ENCODE assay signal across 1 cellular context in the genomic region with DNA sequence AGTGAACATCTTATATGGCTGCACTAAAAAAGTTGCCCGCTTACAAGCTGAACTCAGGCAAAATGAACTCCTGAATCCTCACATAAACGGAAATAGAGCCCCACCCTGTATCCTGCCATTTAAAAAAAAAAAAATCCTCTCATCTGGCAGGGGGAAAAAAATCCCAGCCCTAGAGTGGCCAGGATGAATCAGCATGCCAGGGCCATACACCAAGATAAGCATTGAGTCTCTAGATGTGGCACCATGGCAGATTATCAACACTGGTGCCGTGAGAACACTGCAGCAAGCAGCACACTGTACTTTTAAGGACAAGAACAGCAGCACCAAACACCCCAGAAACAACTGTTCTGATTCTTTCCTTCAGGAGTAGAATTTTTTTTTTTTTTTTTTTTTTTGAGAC.
TF ChIP-seq lines count a peak whose summit lies in the region.

No MANE protein-coding gene starts in this region.

TF ChIP-seq in GM23338, 12 proteins besides CTCF, POLR2A, EP300 and RAD21 (continued from another document):
- TF ChIP-seq, protein P1, sequence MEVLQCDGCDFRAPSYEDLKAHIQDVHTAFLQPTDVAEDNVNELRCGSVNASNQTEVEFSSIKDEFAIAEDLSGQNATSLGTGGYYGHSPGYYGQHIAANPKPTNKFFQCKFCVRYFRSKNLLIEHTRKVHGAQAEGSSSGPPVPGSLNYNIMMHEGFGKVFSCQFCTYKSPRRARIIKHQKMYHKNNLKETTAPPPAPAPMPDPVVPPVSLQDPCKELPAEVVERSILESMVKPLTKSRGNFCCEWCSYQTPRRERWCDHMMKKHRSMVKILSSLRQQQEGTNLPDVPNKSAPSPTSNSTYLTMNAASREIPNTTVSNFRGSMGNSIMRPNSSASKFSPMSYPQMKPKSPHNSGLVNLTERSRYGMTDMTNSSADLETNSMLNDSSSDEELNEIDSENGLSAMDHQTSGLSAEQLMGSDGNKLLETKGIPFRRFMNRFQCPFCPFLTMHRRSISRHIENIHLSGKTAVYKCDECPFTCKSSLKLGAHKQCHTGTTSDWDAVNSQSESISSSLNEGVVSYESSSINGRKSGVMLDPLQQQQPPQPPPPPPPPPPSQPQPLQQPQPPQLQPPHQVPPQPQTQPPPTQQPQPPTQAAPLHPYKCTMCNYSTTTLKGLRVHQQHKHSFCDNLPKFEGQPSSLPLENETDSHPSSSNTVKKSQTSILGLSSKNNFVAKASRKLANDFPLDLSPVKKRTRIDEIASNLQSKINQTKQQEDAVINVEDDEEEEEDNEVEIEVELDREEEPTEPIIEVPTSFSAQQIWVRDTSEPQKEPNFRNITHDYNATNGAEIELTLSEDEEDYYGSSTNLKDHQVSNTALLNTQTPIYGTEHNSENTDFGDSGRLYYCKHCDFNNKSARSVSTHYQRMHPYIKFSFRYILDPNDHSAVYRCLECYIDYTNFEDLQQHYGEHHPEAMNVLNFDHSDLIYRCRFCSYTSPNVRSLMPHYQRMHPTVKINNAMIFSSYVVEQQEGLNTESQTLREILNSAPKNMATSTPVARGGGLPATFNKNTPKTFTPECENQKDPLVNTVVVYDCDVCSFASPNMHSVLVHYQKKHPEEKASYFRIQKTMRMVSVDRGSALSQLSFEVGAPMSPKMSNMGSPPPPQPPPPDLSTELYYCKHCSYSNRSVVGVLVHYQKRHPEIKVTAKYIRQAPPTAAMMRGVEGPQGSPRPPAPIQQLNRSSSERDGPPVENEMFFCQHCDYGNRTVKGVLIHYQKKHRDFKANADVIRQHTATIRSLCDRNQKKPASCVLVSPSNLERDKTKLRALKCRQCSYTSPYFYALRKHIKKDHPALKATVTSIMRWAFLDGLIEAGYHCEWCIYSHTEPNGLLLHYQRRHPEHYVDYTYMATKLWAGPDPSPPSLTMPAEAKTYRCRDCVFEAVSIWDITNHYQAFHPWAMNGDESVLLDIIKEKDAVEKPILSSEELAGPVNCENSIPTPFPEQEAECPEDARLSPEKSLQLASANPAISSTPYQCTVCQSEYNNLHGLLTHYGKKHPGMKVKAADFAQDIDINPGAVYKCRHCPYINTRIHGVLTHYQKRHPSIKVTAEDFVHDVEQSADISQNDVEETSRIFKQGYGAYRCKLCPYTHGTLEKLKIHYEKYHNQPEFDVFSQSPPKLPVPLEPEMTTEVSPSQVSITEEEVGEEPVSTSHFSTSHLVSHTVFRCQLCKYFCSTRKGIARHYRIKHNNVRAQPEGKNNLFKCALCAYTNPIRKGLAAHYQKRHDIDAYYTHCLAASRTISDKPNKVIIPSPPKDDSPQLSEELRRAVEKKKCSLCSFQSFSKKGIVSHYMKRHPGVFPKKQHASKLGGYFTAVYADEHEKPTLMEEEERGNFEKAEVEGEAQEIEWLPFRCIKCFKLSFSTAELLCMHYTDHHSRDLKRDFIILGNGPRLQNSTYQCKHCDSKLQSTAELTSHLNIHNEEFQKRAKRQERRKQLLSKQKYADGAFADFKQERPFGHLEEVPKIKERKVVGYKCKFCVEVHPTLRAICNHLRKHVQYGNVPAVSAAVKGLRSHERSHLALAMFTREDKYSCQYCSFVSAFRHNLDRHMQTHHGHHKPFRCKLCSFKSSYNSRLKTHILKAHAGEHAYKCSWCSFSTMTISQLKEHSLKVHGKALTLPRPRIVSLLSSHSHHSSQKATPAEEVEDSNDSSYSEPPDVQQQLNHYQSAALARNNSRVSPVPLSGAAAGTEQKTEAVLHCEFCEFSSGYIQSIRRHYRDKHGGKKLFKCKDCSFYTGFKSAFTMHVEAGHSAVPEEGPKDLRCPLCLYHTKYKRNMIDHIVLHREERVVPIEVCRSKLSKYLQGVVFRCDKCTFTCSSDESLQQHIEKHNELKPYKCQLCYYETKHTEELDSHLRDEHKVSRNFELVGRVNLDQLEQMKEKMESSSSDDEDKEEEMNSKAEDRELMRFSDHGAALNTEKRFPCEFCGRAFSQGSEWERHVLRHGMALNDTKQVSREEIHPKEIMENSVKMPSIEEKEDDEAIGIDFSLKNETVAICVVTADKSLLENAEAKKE (CRISPR knock-in tag; IDR thresholded peaks at IDR 0.05): no peak
- TF ChIP-seq ZNF331 (CRISPR knock-in tag; IDR thresholded peaks at IDR 0.05; ENCODE audit: low read depth) (no peak), ZNF114 (CRISPR knock-in tag; IDR thresholded peaks at IDR 0.05) (no peak), JUNB (IDR thresholded peaks at IDR 0.05; ENCODE audit: unreplicated experiment) (no peak), STAT1 (IDR thresholded peaks at IDR 0.05; ENCODE audit: unreplicated experiment) (no peak), CREB1 (CRISPR knock-in tag; IDR thresholded peaks at IDR 0.05; ENCODE audit: low read depth) (no peak)
- TF ChIP-seq, protein P2, sequence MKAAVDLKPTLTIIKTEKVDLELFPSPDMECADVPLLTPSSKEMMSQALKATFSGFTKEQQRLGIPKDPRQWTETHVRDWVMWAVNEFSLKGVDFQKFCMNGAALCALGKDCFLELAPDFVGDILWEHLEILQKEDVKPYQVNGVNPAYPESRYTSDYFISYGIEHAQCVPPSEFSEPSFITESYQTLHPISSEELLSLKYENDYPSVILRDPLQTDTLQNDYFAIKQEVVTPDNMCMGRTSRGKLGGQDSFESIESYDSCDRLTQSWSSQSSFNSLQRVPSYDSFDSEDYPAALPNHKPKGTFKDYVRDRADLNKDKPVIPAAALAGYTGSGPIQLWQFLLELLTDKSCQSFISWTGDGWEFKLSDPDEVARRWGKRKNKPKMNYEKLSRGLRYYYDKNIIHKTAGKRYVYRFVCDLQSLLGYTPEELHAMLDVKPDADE (IDR thresholded peaks at IDR 0.05): no peak
